9 cellular contexts compared by ENCODE assay signal in the genomic region with DNA sequence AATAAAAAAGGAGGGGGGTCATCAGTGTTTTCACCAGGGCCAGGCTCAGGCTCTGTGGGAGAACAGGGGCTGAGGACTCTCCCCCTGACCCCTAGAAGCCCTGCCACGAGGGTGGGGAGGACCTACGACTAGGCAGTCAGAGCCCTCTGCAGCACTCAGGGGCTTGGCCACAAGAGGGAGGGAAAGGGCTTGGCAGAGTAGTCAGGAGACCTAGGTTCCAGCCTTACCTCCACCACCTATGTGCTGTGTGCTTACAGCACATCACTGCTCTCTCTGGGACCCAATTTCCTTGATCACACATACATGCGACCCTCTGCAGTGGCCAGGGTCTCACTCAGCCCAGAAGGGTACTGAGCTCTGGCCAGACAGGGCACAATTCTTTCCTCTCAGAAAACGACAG. TPM values are rescaled to one million over a fixed set of nuclear protein-coding genes. Genes with fewer than 3 reads are reported as not detected.
A peak's percentile ranks its signal among the peaks of the same experiment; 100 is the strongest.
DNase-seq lines count a peak whose midpoint lies in the region; ATAC-seq and TF ChIP-seq lines count a peak whose summit lies in the region.
"Had no signal": no experiment of that assay in that cellular context is flagged by ENCODE, and none has a peak within 500 bp of the region (broad histone marks: within the 10 kb centered on the region; RNA-seq: fewer than 3 reads in every experiment).

No MANE protein-coding gene starts in this region.

- TF ChIP-seq POLR2A in sigmoid colon (IDR thresholded peaks at IDR 0.05): no peak
- no peak for TF ChIP-seq POLR2A in testis (IDR thresholded peaks at IDR 0.05)

- H3K27me3 ChIP-seq in ectodermal cell (ENCODE audit: control insufficient read depth, insufficient read depth, low read length, poor library complexity, severe bottlenecking): no peaks in the 10 kb centered on the region
- H3K27me3 ChIP-seq in sigmoid colon: no peaks in the 10 kb centered on the region
- no peaks in the 10 kb centered on the region for H3K27me3 ChIP-seq in testis
- H3K27me3 ChIP-seq: pancreas had no signal

- no peak for ATAC-seq in HG02885 (IDR thresholded peaks at IDR 0.05; ENCODE audit: poor library complexity, unreplicated experiment)
- ATAC-seq: pancreas had no signal

- intact Hi-C loops in sigmoid colon (cut with DNase I): no loop called here
- intact Hi-C loops in testis (cut with DNase I; ENCODE audit: low total_unique reads): loop anchor here (10.0 kb wide), 1 partner anchor 109 kb away; no protein-coding TSS in a partner anchor

- H3K36me3 ChIP-seq in ectodermal cell (ENCODE audit: control insufficient read depth, insufficient read depth, low read length): no peaks in the 10 kb centered on the region
- H3K36me3 ChIP-seq in sigmoid colon: no peaks in the 10 kb centered on the region
- H3K36me3 ChIP-seq in testis (ENCODE audit: low read depth, missing control alignments): no peaks in the 10 kb centered on the region
- H3K36me3 ChIP-seq: pancreas had no signal

- no peak for TF ChIP-seq CTCF in sigmoid colon (IDR thresholded peaks at IDR 0.05)
- peak in 1 of 3 experiments; percentile 4 for TF ChIP-seq CTCF in testis (IDR thresholded peaks at IDR 0.05)

- no peak for TF ChIP-seq EP300 in sigmoid colon (IDR thresholded peaks at IDR 0.05)

- H3K27ac ChIP-seq in ectodermal cell (ENCODE audit: insufficient read depth, low read depth, low read length, poor library complexity, severe bottlenecking) (peak overlapping the region; percentile 90), sigmoid colon (no peak overlapping the region), testis (no peak overlapping the region)
- H3K27ac ChIP-seq: pancreas had no signal

- DNase-seq in NCI-H2196 (lab: John Stamatoyannopoulos, UW; ENCODE audit: unreplicated experiment) (peak; percentile 10), NCI-H2196 treated with DMSO at 0.1 percent for 48 hours (lab: John Stamatoyannopoulos, UW; ENCODE audit: unreplicated experiment) (no peak), NCI-H524 (lab: John Stamatoyannopoulos, UW) (peak; percentile 61 to 84), sigmoid colon (peak; percentile 50), testis (no peak)
- no peak for DNase-seq in stimulated activated naive CD4-positive, alpha-beta T cell (lab: John Stamatoyannopoulos, UW)

- H3K4me3 ChIP-seq in ectodermal cell (ENCODE audit: insufficient read depth, low read depth, low read length) (no peak overlapping the region), sigmoid colon (no peak overlapping the region), testis (no peak overlapping the region)
- H3K4me3 ChIP-seq: pancreas had no signal

- 42 to 48% methylated on average over 4 of the region's 4 CpGs for WGBS in ectodermal cell, 2 experiments
- WGBS in sigmoid colon, 2 donors: 39 to 60% methylated on average over 4 of the region's 4 CpGs
- WGBS in testis, 2 donors: 69 to 76% methylated on average over 4 of the region's 4 CpGs

- H3K9me3 ChIP-seq in ectodermal cell (ENCODE audit: control insufficient read depth, low read length): no peaks in the 10 kb centered on the region
- H3K9me3 ChIP-seq in sigmoid colon: no peaks in the 10 kb centered on the region
- H3K9me3 ChIP-seq in testis: no peaks in the 10 kb centered on the region
- H3K9me3 ChIP-seq: pancreas had no signal

- peaks cover 53% of the 10 kb centered on the region for H3K4me1 ChIP-seq in ectodermal cell (ENCODE audit: control insufficient read depth, insufficient read depth, low read length)
- H3K4me1 ChIP-seq in sigmoid colon: no peaks in the 10 kb centered on the region
- H3K4me1 ChIP-seq in testis: no peaks in the 10 kb centered on the region
- H3K4me1 ChIP-seq: pancreas had no signal

RNA-seq across cellular contexts. Expression of a gene that starts 16.3 kb away (rescaled TPM):
- polyA plus RNA-seq in ectodermal cell (2013, experiment 1 of 4): 56.3 TPM
- 57.4 TPM for polyA plus RNA-seq in ectodermal cell (2013, experiment 2 of 4)
- 45.5 TPM for polyA plus RNA-seq in ectodermal cell (2013, experiment 3 of 4)
- 48.3 TPM for polyA plus RNA-seq in ectodermal cell (2013, experiment 4 of 4)
- total RNA-seq in sigmoid colon: 10 to 100 TPM; 43.2 to 58.2 (median 52.0) TPM
- polyA plus RNA-seq in sigmoid colon: 10 to 100 TPM; 50.4 to 81.1 (median 63.3) TPM
- total RNA-seq in testis: 10 to 100 TPM; 82.3 to 93.1 TPM
- 135 TPM for polyA plus RNA-seq in testis (ENCODE audit: insufficient read depth, low read depth, low replicate concordance)

RNA-seq across cellular contexts. Expression of a gene that starts 24.5 kb away (rescaled TPM):
- 1,552 TPM for polyA plus RNA-seq in ectodermal cell (2013, experiment 1 of 4)
- 959 TPM for polyA plus RNA-seq in ectodermal cell (2013, experiment 2 of 4)
- polyA plus RNA-seq in ectodermal cell (2013, experiment 3 of 4): 2,069 TPM
- 2,116 TPM for polyA plus RNA-seq in ectodermal cell (2013, experiment 4 of 4)
- total RNA-seq in sigmoid colon (1 to 10 TPM; 2.1 to 8.2 (median 5.3) TPM), testis (1 to 10 TPM in 1 of 2 donors, under 1 TPM in 1; 0.74 to 2.4 TPM)
- polyA plus RNA-seq in sigmoid colon (1 to 10 TPM in 1 of 3 donors, not detected in 2; 3.3 TPM), testis (ENCODE audit: insufficient read depth, low read depth, low replicate concordance) (1.1 TPM)

RNA-seq across cellular contexts. Expression of a gene that starts 51.3 kb away (rescaled TPM):
- polyA plus RNA-seq in ectodermal cell (2013, experiment 1 of 4): 1.3 TPM
- 2.0 TPM for polyA plus RNA-seq in ectodermal cell (2013, experiment 2 of 4)
- polyA plus RNA-seq in ectodermal cell (2013, experiment 3 of 4): 1.1 TPM
- polyA plus RNA-seq in ectodermal cell (2013, experiment 4 of 4): 1.9 TPM
- 10 to 100 TPM in 3 of 4 donors, 1 to 10 TPM in 1; 7.4 to 17.8 (median 11.4) TPM for total RNA-seq in sigmoid colon
- 10 to 100 TPM; 16.8 to 26.1 (median 21.8) TPM for polyA plus RNA-seq in sigmoid colon
- total RNA-seq in testis: 100 to 1,000 TPM in 1 of 2 donors, 10 to 100 TPM in 1; 88.4 to 145 TPM
- polyA plus RNA-seq in testis (ENCODE audit: insufficient read depth, low read depth, low replicate concordance): 183 TPM

Comparison
In these comparisons a context has a peak if more than half of its experiments do, and no peak if none do; other contexts are left out.
1. DNase-seq: peak in NCI-H2196 (single experiment), NCI-H524 (2 of 2) and sigmoid colon (single experiment); none in NCI-H2196 treated with DMSO at 0.1 percent for 48 hours (single experiment), stimulated activated naive CD4-positive, alpha-beta T cell (0 of 6) and testis (single experiment).
2. RNA of a gene that starts 51.3 kb away (total RNA-seq): 88.4 to 145 TPM in testis; 7.4 to 17.8 TPM in sigmoid colon; every median in the first group is over 4 times any median in the second.